Comparison of ENCODE assay signal across 10 cellular contexts in the genomic region with DNA sequence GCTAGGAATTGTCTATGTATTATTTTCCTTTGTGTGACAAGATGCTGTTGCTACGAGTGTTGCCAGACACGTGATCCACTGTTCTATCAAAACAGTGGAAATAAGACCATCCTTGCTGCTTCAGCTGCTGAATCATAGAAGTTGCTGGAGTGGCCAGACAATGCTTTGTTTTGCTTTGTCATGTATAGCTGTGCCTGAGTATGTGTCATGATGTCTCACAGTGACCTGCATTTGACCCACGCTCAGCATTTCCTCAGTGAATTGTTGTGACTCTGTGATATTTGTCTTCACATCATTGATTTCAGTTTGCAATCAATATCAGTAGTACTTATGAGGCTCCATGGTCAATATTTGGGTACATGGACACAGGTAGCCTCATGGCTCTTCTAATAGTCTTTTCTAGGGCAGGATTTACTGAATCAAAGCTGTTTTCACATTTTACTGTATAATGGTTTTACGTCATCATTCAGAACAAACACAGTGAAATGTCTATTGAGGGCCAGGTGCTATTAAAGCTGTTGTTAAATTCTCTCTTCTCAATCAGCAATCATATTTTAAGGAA. TPM values are rescaled to one million over a fixed set of nuclear protein-coding genes. Genes with fewer than 3 reads are reported as not detected.
DNase-seq lines count a peak whose midpoint lies in the region; ATAC-seq lines count a peak whose summit lies in the region.
"Had no signal": no experiment of that assay in that cellular context is flagged by ENCODE, and none has a peak within 500 bp of the region (broad histone marks: within the 10 kb centered on the region; RNA-seq: fewer than 3 reads in every experiment).

No MANE protein-coding gene starts in this region.

- no peak overlapping the region for H3K4me3 ChIP-seq in skeletal muscle satellite cell (ENCODE audit: low read length)
- no peak overlapping the region for H3K4me3 ChIP-seq in CD4-positive, alpha-beta memory T cell (ENCODE audit: low read length in 2 of 2)

- H3K9ac ChIP-seq in skeletal muscle satellite cell (ENCODE audit: low read depth, low read length): no peak overlapping the region

- H3K4me1 Mint-ChIP-seq in CD4-positive, alpha-beta memory T cell: peaks cover 0 to 7% (median 3%) of the 10 kb centered on the region in 4 donors

- H3K36me3 ChIP-seq in skeletal muscle satellite cell (ENCODE audit: insufficient read depth, low read length): peaks cover 6% of the 10 kb centered on the region
- peaks cover 3% of the 10 kb centered on the region for H3K36me3 ChIP-seq in CD4-positive, alpha-beta memory T cell (ENCODE audit: insufficient read depth, low read length)

- H3K9me3 ChIP-seq in skeletal muscle satellite cell (replicated peaks; ENCODE audit: low read length): no peaks in the 10 kb centered on the region
- no peaks in the 10 kb centered on the region for H3K9me3 ChIP-seq in CD4-positive, alpha-beta memory T cell (ENCODE audit: control insufficient read depth in 1 of 2, low read length in 2 of 2)

- H3K27me3 Mint-ChIP-seq in CD4-positive, alpha-beta memory T cell: no peaks in the 10 kb centered on the region

- H3K4me3 Mint-ChIP-seq in CD4-positive, alpha-beta memory T cell: no peak overlapping the region

- POLR2A ChIA-PET in CD4-positive, alpha-beta memory T cell (lab: Charles Lee; ENCODE audit: partially characterized antibody): no interaction called here

- no peaks in the 10 kb centered on the region for H3K27me3 ChIP-seq in skeletal muscle satellite cell (ENCODE audit: control insufficient read depth, insufficient read depth, low read length)
- H3K27me3 ChIP-seq in CD4-positive, alpha-beta memory T cell (ENCODE audit: insufficient read depth, low read length): no peaks in the 10 kb centered on the region

- peaks cover 16% of the 10 kb centered on the region for H3K4me1 ChIP-seq in skeletal muscle satellite cell (ENCODE audit: control insufficient read depth, insufficient read depth, low read length)
- H3K4me1 ChIP-seq in CD4-positive, alpha-beta memory T cell (ENCODE audit: insufficient read depth, low read length): no peaks in the 10 kb centered on the region

- H3K27ac Mint-ChIP-seq in CD4-positive, alpha-beta memory T cell: no peak overlapping the region

- peaks cover 0 to 7% (median 0%) of the 10 kb centered on the region in 8 donors for H3K9me3 Mint-ChIP-seq in CD4-positive, alpha-beta memory T cell

- DNase-seq in NCI-H1417 (lab: John Stamatoyannopoulos, UW) (peak in 2 of 3 experiments; percentile 23 to 59), NCI-H1417 treated with DMSO at 0.1 percent for 48 hours (lab: John Stamatoyannopoulos, UW) (no peak), SHP77 (lab: John Stamatoyannopoulos, UW) (peak; percentile 71 to 82), fibroblast of gingiva (ENCODE audit: low read depth) (peak; percentile 78), NCI-H526 (lab: John Stamatoyannopoulos, UW) (no peak)
- no peak for DNase-seq in CD4-positive, alpha-beta memory T cell
- DNase-seq: kidney, NCI-H2107 had no signal

- no peak overlapping the region for H3K27ac ChIP-seq in CD4-positive, alpha-beta memory T cell (ENCODE audit: low read depth, low read length)

- CTCF ChIA-PET in CD4-positive, alpha-beta memory T cell (lab: Charles Lee; ENCODE audit: partially characterized antibody): no interaction called here

- H3K4me2 ChIP-seq in skeletal muscle satellite cell (ENCODE audit: low read length): peak overlapping the region; percentile 60

- peaks cover 26% of the 10 kb centered on the region in 2 donors for H3K36me3 Mint-ChIP-seq in CD4-positive, alpha-beta memory T cell

- intact Hi-C loops in CD4-positive, alpha-beta memory T cell (cut with micrococcal nuclease): no loop called here

- ATAC-seq in GM19467 (IDR thresholded peaks at IDR 0.05; ENCODE audit: unreplicated experiment): no peak

RNA-seq across cellular contexts. Expression of a gene that starts 53.4 kb away (rescaled TPM):
- total RNA-seq in skeletal muscle satellite cell (2012; rRNA removed): 115 and 116 TPM in 2 replicates
- 10 to 100 TPM; 83.1 to 84.5 TPM for total RNA-seq in CD4-positive, alpha-beta memory T cell
- polyA plus RNA-seq in CD4-positive, alpha-beta memory T cell: 100 to 1,000 TPM in 1 of 2 donors, 10 to 100 TPM in 1; 63.6 to 105 TPM

Comparison
In these comparisons a context has a peak if more than half of its experiments do, and no peak if none do; other contexts are left out.
1. DNase-seq: peak in NCI-H1417 (2 of 3), SHP77 (2 of 2) and fibroblast of gingiva (single experiment); none in NCI-H1417 treated with DMSO at 0.1 percent for 48 hours (single experiment), NCI-H526 (0 of 2) and CD4-positive, alpha-beta memory T cell (0 of 5).